ENCODE assay signal across 1 cellular context in genomic region chr5:10228288-10228687, GRCh38.
A peak's percentile ranks its signal among the peaks of the same experiment; 100 is the strongest.
TF ChIP-seq lines count a peak whose summit lies in the region.

No MANE protein-coding gene starts in this region.

TF ChIP-seq in K562, 482 proteins besides CTCF, POLR2A, EP300 and RAD21:
- TF ChIP-seq ETV5 (CRISPR knock-in tag; IDR thresholded peaks at IDR 0.05; ENCODE audit: low read depth) (no peak), FOXM1 (IDR thresholded peaks at IDR 0.05; ENCODE audit: low read depth) (no peak), FOXM1 (CRISPR knock-in tag; IDR thresholded peaks at IDR 0.05; ENCODE audit: low read depth) (no peak), STAT5A (IDR thresholded peaks at IDR 0.05; ENCODE audit: borderline replicate concordance, low read length) (no peak), CBX8 (IDR thresholded peaks at IDR 0.05; ENCODE audit: borderline replicate concordance, extremely low read depth, low read depth, low read length, poor library complexity, severe bottlenecking) (no peak), ELF1 (tag; IDR thresholded peaks at IDR 0.05) (no peak), SREBF2 (CRISPR knock-in tag; IDR thresholded peaks at IDR 0.05) (no peak), ZNF133 (CRISPR knock-in tag; IDR thresholded peaks at IDR 0.05) (no peak), SUPT5H (IDR thresholded peaks at IDR 0.05) (no peak), GTF2B (IDR thresholded peaks at IDR 0.05; ENCODE audit: extremely low read depth, insufficient read length) (no peak), C11orf30 (IDR thresholded peaks at IDR 0.05; ENCODE audit: low read depth) (peak; percentile 53; the same call in 1 of the 2 replicates), ZBTB17 (CRISPR knock-in tag; IDR thresholded peaks at IDR 0.05) (no peak), ZNF316 (IDR thresholded peaks at IDR 0.05) (peak; percentile 72)
- TF ChIP-seq, protein P1, sequence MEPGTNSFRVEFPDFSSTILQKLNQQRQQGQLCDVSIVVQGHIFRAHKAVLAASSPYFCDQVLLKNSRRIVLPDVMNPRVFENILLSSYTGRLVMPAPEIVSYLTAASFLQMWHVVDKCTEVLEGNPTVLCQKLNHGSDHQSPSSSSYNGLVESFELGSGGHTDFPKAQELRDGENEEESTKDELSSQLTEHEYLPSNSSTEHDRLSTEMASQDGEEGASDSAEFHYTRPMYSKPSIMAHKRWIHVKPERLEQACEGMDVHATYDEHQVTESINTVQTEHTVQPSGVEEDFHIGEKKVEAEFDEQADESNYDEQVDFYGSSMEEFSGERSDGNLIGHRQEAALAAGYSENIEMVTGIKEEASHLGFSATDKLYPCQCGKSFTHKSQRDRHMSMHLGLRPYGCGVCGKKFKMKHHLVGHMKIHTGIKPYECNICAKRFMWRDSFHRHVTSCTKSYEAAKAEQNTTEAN (CRISPR knock-in tag; IDR thresholded peaks at IDR 0.05) = no peak
